Comparison of ENCODE assay signal across 7 cellular contexts in the genomic region with DNA sequence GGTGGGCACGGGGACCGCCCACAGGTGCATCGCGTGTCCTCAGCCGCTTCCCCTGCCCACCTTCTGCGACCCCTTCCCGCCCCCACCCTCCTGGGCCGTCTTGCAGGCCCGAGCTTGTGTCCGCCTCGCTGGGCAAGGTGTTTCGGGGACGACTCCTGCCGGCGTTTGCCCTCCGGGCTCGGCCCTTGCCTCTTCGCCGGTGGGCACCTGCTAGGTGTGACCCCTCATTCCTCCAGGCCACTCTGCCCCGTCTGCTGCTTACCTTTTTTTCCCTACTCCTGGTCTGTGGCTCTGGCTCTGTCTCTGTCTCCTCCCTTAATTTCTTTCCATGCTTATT.
DNase-seq lines count a peak whose midpoint lies in the region; ATAC-seq and TF ChIP-seq lines count a peak whose summit lies in the region.
"Not testable (repeated sequence)": the region's sequence is repeated elsewhere in the genome, so short reads cannot be mapped to it uniquely, and the experiment has no call there.

No MANE protein-coding gene starts in this region.

- H3K36me3 Mint-ChIP-seq in activated T-helper 1 cell treated with anti-CD3 and anti-CD28 coated beads, Interleukin-12 subunit alpha, Interleukin-12 subunit beta, Interleukin-2, Interleukin-4 antibody, amounts not matched to agents 30 ng/mL and 10 ng/mL and 1 ng/mL, durations not matched to agents 14 hours and 24 hours and 36 hours (ENCODE audit: low read depth); naive B cell: not testable (repeated sequence)
- H3K36me3 Mint-ChIP-seq in dendritic cell treated with granulocyte-macrophage colony-stimulating factor and Interleukin-4, amounts not matched to agents 40 ng/mL and 50 ng/mL, for 4 days (ENCODE audit: low read depth): peaks cover 23% of the 10 kb centered on the region

- intact Hi-C loops in PC-9 (cut with micrococcal nuclease; ENCODE audit: unreplicated experiment): loop anchor here (2.0 kb wide), 1 partner anchor 388 kb away; no protein-coding TSS in a partner anchor
- intact Hi-C loops in activated T-helper 1 cell treated with anti-CD3 and anti-CD28 coated beads, Interleukin-12 subunit alpha, Interleukin-12 subunit beta, Interleukin-2, Interleukin-4 antibody, amounts not matched to agents 30 ng/mL and 10 ng/mL and 1 ng/mL, durations not matched to agents 14 hours and 24 hours and 36 hours (cut with micrococcal nuclease): loop anchor here (5.0 kb wide), 2 partner anchors 57 to 122 kb away; no protein-coding TSS in a partner anchor
- intact Hi-C loops in dendritic cell treated with granulocyte-macrophage colony-stimulating factor and Interleukin-4, amounts not matched to agents 40 ng/mL and 50 ng/mL, for 4 days (cut with micrococcal nuclease); right cardiac atrium (cut with DNase I): not testable (repeated sequence)

- H3K4me3 Mint-ChIP-seq in activated T-helper 1 cell treated with anti-CD3 and anti-CD28 coated beads, Interleukin-12 subunit alpha, Interleukin-12 subunit beta, Interleukin-2, Interleukin-4 antibody, amounts not matched to agents 30 ng/mL and 10 ng/mL and 1 ng/mL, durations not matched to agents 14 hours and 24 hours and 36 hours: peak overlapping the region; percentile 76
- peak overlapping the region; percentile 96 for H3K4me3 Mint-ChIP-seq in dendritic cell treated with granulocyte-macrophage colony-stimulating factor and Interleukin-4, amounts not matched to agents 40 ng/mL and 50 ng/mL, for 4 days
- H3K4me3 Mint-ChIP-seq in naive B cell: peak overlapping the region; percentile 91 to 99 (median 96)

- H3K9me3 ChIP-seq in GM23248 (ENCODE audit: low read depth); PC-9 (ENCODE audit: insufficient read depth, low read depth); right cardiac atrium (ENCODE audit: control insufficient read depth, low read length): not testable (repeated sequence)

- not testable (repeated sequence) for H3K9me2 ChIP-seq in GM23248 (ENCODE audit: insufficient read depth); PC-9 (ENCODE audit: insufficient read depth)

- H3K79me2 ChIP-seq in GM23248 (ENCODE audit: insufficient read depth): peaks cover 24% of the 10 kb centered on the region
- peaks cover 30% of the 10 kb centered on the region for H3K79me2 ChIP-seq in PC-9 (ENCODE audit: low read depth)

- peak overlapping the region; percentile 79 for H3K9ac ChIP-seq in GM23248

- CTCF ChIA-PET in PC-9 (lab: Charles Lee): not testable (repeated sequence)

- H3K4me1 ChIP-seq in GM23248 (ENCODE audit: insufficient read depth) (peaks cover 11% of the 10 kb centered on the region), PC-9 (replicated peaks; ENCODE audit: insufficient read depth) (peaks cover 18% of the 10 kb centered on the region)
- not testable (repeated sequence) for H3K4me1 ChIP-seq in right cardiac atrium (ENCODE audit: control insufficient read depth, insufficient read depth, low read length)

- not testable (repeated sequence) for H3K27ac ChIP-seq in GM23248; PC-9; right cardiac atrium (ENCODE audit: low read length)
- H3K27ac ChIP-seq in skin epidermis: peak overlapping the region in 13 of 21 experiments; percentile 16 to 88 (median 76)

- H3K27me3 Mint-ChIP-seq in activated T-helper 1 cell treated with anti-CD3 and anti-CD28 coated beads, Interleukin-12 subunit alpha, Interleukin-12 subunit beta, Interleukin-2, Interleukin-4 antibody, amounts not matched to agents 30 ng/mL and 10 ng/mL and 1 ng/mL, durations not matched to agents 14 hours and 24 hours and 36 hours (ENCODE audit: insufficient read depth); dendritic cell treated with granulocyte-macrophage colony-stimulating factor and Interleukin-4, amounts not matched to agents 40 ng/mL and 50 ng/mL, for 4 days; naive B cell: not testable (repeated sequence)

- peak overlapping the region; percentile 77; the same call in 1 of the 2 replicates for H2AFZ ChIP-seq in GM23248
- not testable (repeated sequence) for H2AFZ ChIP-seq in PC-9

- H3K36me3 ChIP-seq in GM23248 (ENCODE audit: low read depth); PC-9 (ENCODE audit: low read depth): not testable (repeated sequence)

- not testable (repeated sequence) for H3F3A ChIP-seq in GM23248 (ENCODE audit: insufficient read depth); PC-9 (ENCODE audit: insufficient read depth, low read depth)

- POLR2A ChIA-PET in PC-9 (lab: Charles Lee; ENCODE audit: unreplicated experiment): not testable (repeated sequence)

- not testable (repeated sequence) for H4K20me1 ChIP-seq in GM23248 (ENCODE audit: insufficient read depth); PC-9 (ENCODE audit: insufficient read depth)

- DNase-seq in GM23248; PC-9; activated T-helper 1 cell treated with anti-CD3 and anti-CD28 coated beads, Interleukin-12 subunit alpha, Interleukin-12 subunit beta, Interleukin-2, Interleukin-4 antibody, amounts not matched to agents 30 ng/mL and 10 ng/mL and 1 ng/mL, durations not matched to agents 14 hours and 24 hours and 36 hours (ENCODE audit: low spot score); naive B cell: not testable (repeated sequence)
- peak in 2 of 3 donors; percentile 40 to 53 for DNase-seq in right cardiac atrium

- H3K4me3 ChIP-seq in GM23248 (peak overlapping the region; percentile 75), PC-9 (peak overlapping the region; percentile 96; the same call in 1 of the 2 replicates), right cardiac atrium (ENCODE audit: low read length) (peak overlapping the region; percentile 74), skin epidermis (peak overlapping the region; percentile 61 to 96 (median 79))

- H3K9me3 Mint-ChIP-seq in activated T-helper 1 cell treated with anti-CD3 and anti-CD28 coated beads, Interleukin-12 subunit alpha, Interleukin-12 subunit beta, Interleukin-2, Interleukin-4 antibody, amounts not matched to agents 30 ng/mL and 10 ng/mL and 1 ng/mL, durations not matched to agents 14 hours and 24 hours and 36 hours; dendritic cell treated with granulocyte-macrophage colony-stimulating factor and Interleukin-4, amounts not matched to agents 40 ng/mL and 50 ng/mL, for 4 days; naive B cell: not testable (repeated sequence)

- TF ChIP-seq CTCF in PC-9 (conservative IDR thresholded peaks at IDR 0.05): not testable (repeated sequence)

- H3K27ac Mint-ChIP-seq in activated T-helper 1 cell treated with anti-CD3 and anti-CD28 coated beads, Interleukin-12 subunit alpha, Interleukin-12 subunit beta, Interleukin-2, Interleukin-4 antibody, amounts not matched to agents 30 ng/mL and 10 ng/mL and 1 ng/mL, durations not matched to agents 14 hours and 24 hours and 36 hours: not testable (repeated sequence)
- peak overlapping the region; percentile 88 for H3K27ac Mint-ChIP-seq in dendritic cell treated with granulocyte-macrophage colony-stimulating factor and Interleukin-4, amounts not matched to agents 40 ng/mL and 50 ng/mL, for 4 days
- peak overlapping the region in 5 of 6 donors; percentile 95 to 99 (median 99) for H3K27ac Mint-ChIP-seq in naive B cell

- H3K4me2 ChIP-seq in GM23248 (ENCODE audit: unreplicated experiment) (peak overlapping the region; percentile 5), PC-9 (peak overlapping the region; percentile 93)

- not testable (repeated sequence) for BruUV-seq in PC-9 (replicated peaks; lab: Mats Ljungman, UMichigan)

- peak in 1 of 2 donors; percentile 15 for ATAC-seq in right cardiac atrium
- ATAC-seq in naive B cell (ENCODE audit: low read depth in 2 of 2): not testable (repeated sequence)

- WGBS in GM23248 (ENCODE audit: low coverage in 1 of 2, low lambda C conversion rate in 2 of 2, missing lambda C conversion rate in 2 of 2), 2 experiments: 3 to 16% methylated on average over 5 of the region's 20 CpGs
- 1% methylated on average over 18 of the region's 20 CpGs for WGBS in right cardiac atrium

- H3K4me1 Mint-ChIP-seq in activated T-helper 1 cell treated with anti-CD3 and anti-CD28 coated beads, Interleukin-12 subunit alpha, Interleukin-12 subunit beta, Interleukin-2, Interleukin-4 antibody, amounts not matched to agents 30 ng/mL and 10 ng/mL and 1 ng/mL, durations not matched to agents 14 hours and 24 hours and 36 hours (ENCODE audit: low read depth): peaks cover 38% of the 10 kb centered on the region
- H3K4me1 Mint-ChIP-seq in dendritic cell treated with granulocyte-macrophage colony-stimulating factor and Interleukin-4, amounts not matched to agents 40 ng/mL and 50 ng/mL, for 4 days (ENCODE audit: low read depth): peaks cover 52% of the 10 kb centered on the region
- H3K4me1 Mint-ChIP-seq in naive B cell: peaks cover 37 to 47% (median 44%) of the 10 kb centered on the region in 3 donors

- in situ Hi-C loops in GM23248 (cut with MboI): not testable (repeated sequence)

- not testable (repeated sequence) for H3K27me3 ChIP-seq in GM23248 (replicated peaks; ENCODE audit: insufficient read depth); PC-9 (ENCODE audit: insufficient read depth, low read depth); right cardiac atrium (ENCODE audit: control insufficient read depth, insufficient read depth)
